In the genomic region with DNA sequence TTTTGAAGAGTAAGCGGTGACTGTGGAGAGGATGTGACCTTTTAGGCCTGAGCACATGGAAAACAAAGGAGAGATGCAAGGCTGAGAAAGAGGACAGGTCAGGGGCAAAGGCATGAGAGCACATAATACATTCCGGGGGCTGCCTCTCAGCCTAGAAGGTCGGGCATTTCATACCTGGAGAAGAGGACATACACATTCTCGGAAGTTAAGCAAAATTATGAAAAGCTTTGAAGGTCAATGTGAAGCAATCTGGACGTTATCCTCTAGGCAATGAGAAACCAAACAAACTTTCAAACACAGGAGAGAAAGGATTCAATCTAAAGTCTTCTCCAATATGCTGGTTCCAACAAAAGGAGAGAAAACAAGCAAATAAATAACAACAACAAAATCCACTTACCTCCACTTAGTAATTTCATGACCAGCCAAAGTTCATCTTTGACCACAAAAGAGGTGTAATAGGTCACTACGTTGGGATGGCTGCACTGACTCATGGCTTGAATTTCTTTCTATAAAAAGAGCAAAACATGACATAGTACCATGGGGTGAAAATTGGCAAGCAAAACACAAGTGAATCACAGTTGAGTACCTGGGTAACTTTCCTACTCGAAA, we compare ENCODE assay signal across 11 cellular contexts.
DNase-seq lines count a peak whose midpoint lies in the region; ATAC-seq and TF ChIP-seq lines count a peak whose summit lies in the region.
"Had no signal": no experiment of that assay in that cellular context is flagged by ENCODE, and none has a peak within 500 bp of the region (broad histone marks: within the 10 kb centered on the region; RNA-seq: fewer than 3 reads in every experiment).

No MANE protein-coding gene starts in this region.

- no peaks in the 10 kb centered on the region for H3K9me3 ChIP-seq in RWPE2 (ENCODE audit: severe bottlenecking)
- no peaks in the 10 kb centered on the region for H3K9me3 ChIP-seq in fibroblast of lung (ENCODE audit: control insufficient read depth, insufficient read depth, low read depth, low read length)
- H3K9me3 ChIP-seq: heart left ventricle had no signal

- H3K4me3 ChIP-seq in RWPE2 (ENCODE audit: severe bottlenecking) (no peak overlapping the region), fibroblast of lung (replicated peaks in 1 of 4; ENCODE audit: control extremely low read depth in 1 of 4, insufficient read depth in 1 of 4, low read depth in 3 of 4, low read length in 4 of 4) (no peak overlapping the region)
- H3K4me3 ChIP-seq: heart left ventricle had no signal

- H3K9ac ChIP-seq in fibroblast of lung (ENCODE audit: insufficient read depth, low read length), result no peak overlapping the region

- H3K79me2 ChIP-seq in fibroblast of lung (ENCODE audit: control insufficient read depth, insufficient read depth, low read length), result peaks cover 9% of the 10 kb centered on the region

- H3K27ac Mint-ChIP-seq in activated naive CD4-positive, alpha-beta T cell treated with anti-CD3 and anti-CD28 coated beads for 36 hours, result peak overlapping the region; percentile 4
- H3K27ac Mint-ChIP-seq in stimulated activated memory B cell treated with anti-CD40 and anti-IgM and Interleukin-4, amounts not matched to agents 10 μg/mL and 1 μg/mL and 100 μg/mL, for 72 hours, result peak overlapping the region; percentile 48

- H2AFZ ChIP-seq in fibroblast of lung (ENCODE audit: low read length), result no peak overlapping the region

- intact Hi-C loops in activated naive CD4-positive, alpha-beta T cell treated with anti-CD3 and anti-CD28 coated beads for 36 hours (cut with micrococcal nuclease), result no loop called here

- H3K36me3 Mint-ChIP-seq in activated naive CD4-positive, alpha-beta T cell treated with anti-CD3 and anti-CD28 coated beads for 36 hours (ENCODE audit: low read depth), result peaks cover 31% of the 10 kb centered on the region
- peaks cover 33% of the 10 kb centered on the region for H3K36me3 Mint-ChIP-seq in stimulated activated memory B cell treated with anti-CD40 and anti-IgM and Interleukin-4, amounts not matched to agents 10 μg/mL and 1 μg/mL and 100 μg/mL, for 72 hours

- peaks cover 16% of the 10 kb centered on the region for H3K4me1 ChIP-seq in RWPE2 (ENCODE audit: insufficient read depth, poor library complexity, severe bottlenecking)
- peaks cover 2% of the 10 kb centered on the region for H3K4me1 ChIP-seq in fibroblast of lung (ENCODE audit: control insufficient read depth, extremely low read depth, insufficient read depth, low read length)

- no peaks in the 10 kb centered on the region for H3K27me3 Mint-ChIP-seq in activated naive CD4-positive, alpha-beta T cell treated with anti-CD3 and anti-CD28 coated beads for 36 hours (ENCODE audit: low read depth)
- H3K27me3 Mint-ChIP-seq in stimulated activated memory B cell treated with anti-CD40 and anti-IgM and Interleukin-4, amounts not matched to agents 10 μg/mL and 1 μg/mL and 100 μg/mL, for 72 hours, result no peaks in the 10 kb centered on the region
- H3K27me3 Mint-ChIP-seq: brain had no signal

- H3K4me2 ChIP-seq in fibroblast of lung (ENCODE audit: extremely low read depth, insufficient read depth, low read length), result no peak overlapping the region

- H3K9me3 Mint-ChIP-seq in activated naive CD4-positive, alpha-beta T cell treated with anti-CD3 and anti-CD28 coated beads for 36 hours, result no peaks in the 10 kb centered on the region
- no peaks in the 10 kb centered on the region for H3K9me3 Mint-ChIP-seq in stimulated activated memory B cell treated with anti-CD40 and anti-IgM and Interleukin-4, amounts not matched to agents 10 μg/mL and 1 μg/mL and 100 μg/mL, for 72 hours
- H3K9me3 Mint-ChIP-seq: brain had no signal

- peaks cover 54% of the 10 kb centered on the region for H3K4me1 Mint-ChIP-seq in activated naive CD4-positive, alpha-beta T cell treated with anti-CD3 and anti-CD28 coated beads for 36 hours (ENCODE audit: low read depth)
- peaks cover 33% of the 10 kb centered on the region for H3K4me1 Mint-ChIP-seq in stimulated activated memory B cell treated with anti-CD40 and anti-IgM and Interleukin-4, amounts not matched to agents 10 μg/mL and 1 μg/mL and 100 μg/mL, for 72 hours

- CTCF ChIA-PET in activated naive CD4-positive, alpha-beta T cell treated with anti-CD3 and anti-CD28 coated beads for 36 hours (lab: Charles Lee), result no interaction called here

- H3K27ac ChIP-seq in RWPE2 (ENCODE audit: poor library complexity, severe bottlenecking), result no peak overlapping the region
- H3K27ac ChIP-seq in fibroblast of lung (ENCODE audit: insufficient read depth, low read length), result no peak overlapping the region

- no peaks in the 10 kb centered on the region for H4K20me1 ChIP-seq in fibroblast of lung (ENCODE audit: control insufficient read depth, extremely low read depth, insufficient read depth, low read length)

- no peaks in the 10 kb centered on the region for H3K27me3 ChIP-seq in RWPE2 (ENCODE audit: insufficient read depth, poor library complexity, severe bottlenecking)
- H3K27me3 ChIP-seq in fibroblast of lung (ENCODE audit: control insufficient read depth, insufficient read depth, low read length), result no peaks in the 10 kb centered on the region
- H3K27me3 ChIP-seq: heart left ventricle had no signal

- no peak overlapping the region for H3K4me3 Mint-ChIP-seq in activated naive CD4-positive, alpha-beta T cell treated with anti-CD3 and anti-CD28 coated beads for 36 hours
- peak overlapping the region; percentile 14 for H3K4me3 Mint-ChIP-seq in stimulated activated memory B cell treated with anti-CD40 and anti-IgM and Interleukin-4, amounts not matched to agents 10 μg/mL and 1 μg/mL and 100 μg/mL, for 72 hours

- ATAC-seq in RWPE2 (ENCODE audit: low read depth) (peak; percentile 94), GM21825 (IDR thresholded peaks at IDR 0.05; ENCODE audit: unreplicated experiment) (no peak)
- ATAC-seq in stimulated activated memory B cell treated with anti-CD40 and anti-IgM and Interleukin-4, amounts not matched to agents 10 μg/mL and 1 μg/mL and 100 μg/mL, for 72 hours, result peak; percentile 67

- peaks cover 31% of the 10 kb centered on the region for H3K36me3 ChIP-seq in RWPE2 (ENCODE audit: low read depth)
- H3K36me3 ChIP-seq in fibroblast of lung (ENCODE audit: control insufficient read depth, insufficient read depth, low read length), result no peaks in the 10 kb centered on the region

- DNase-seq in activated naive CD4-positive, alpha-beta T cell treated with anti-CD3 and anti-CD28 coated beads for 36 hours, result no peak
- no peak for DNase-seq in activated naive CD4-positive, alpha-beta T cell treated with anti-CD3 and anti-CD28 coated beads, Interleukin-2, amount 50 U/mL, for 16 hours
- DNase-seq in RWPE2 (ENCODE audit: low spot score) (no peak), fibroblast of lung (ENCODE audit: low read depth in 2 of 2) (peak; percentile 28 to 77), GM19240 (ENCODE audit: insufficient read length, low spot score) (no peak), GM19238 (ENCODE audit: insufficient read length, low spot score) (no peak)
- DNase-seq: activated CD4-positive, CD25-positive, alpha-beta regulatory T cell; heart left ventricle had no signal

- TF ChIP-seq CTCF in RWPE2 (IDR thresholded peaks at IDR 0.05; ENCODE audit: poor library complexity, severe bottlenecking) (no peak), fibroblast of lung (conservative IDR thresholded peaks at IDR 0.05 in 1 of 2, IDR thresholded peaks at IDR 0.05 in 1 of 2; ENCODE audit: low read depth in 1 of 2, low read length in 2 of 2) (no peak)

Comparison
In these comparisons a context has a peak if more than half of its experiments do, and no peak if none do; other contexts are left out.
1. DNase-seq: peak in fibroblast of lung (2 of 2); none in activated naive CD4-positive, alpha-beta T cell treated with anti-CD3 and anti-CD28 coated beads for 36 hours (single experiment), activated naive CD4-positive, alpha-beta T cell treated with anti-CD3 and anti-CD28 coated beads, Interleukin-2, amount 50 U/mL, for 16 hours (single experiment), RWPE2 (single experiment), GM19240 (single experiment) and GM19238 (single experiment).